In the genomic region with DNA sequence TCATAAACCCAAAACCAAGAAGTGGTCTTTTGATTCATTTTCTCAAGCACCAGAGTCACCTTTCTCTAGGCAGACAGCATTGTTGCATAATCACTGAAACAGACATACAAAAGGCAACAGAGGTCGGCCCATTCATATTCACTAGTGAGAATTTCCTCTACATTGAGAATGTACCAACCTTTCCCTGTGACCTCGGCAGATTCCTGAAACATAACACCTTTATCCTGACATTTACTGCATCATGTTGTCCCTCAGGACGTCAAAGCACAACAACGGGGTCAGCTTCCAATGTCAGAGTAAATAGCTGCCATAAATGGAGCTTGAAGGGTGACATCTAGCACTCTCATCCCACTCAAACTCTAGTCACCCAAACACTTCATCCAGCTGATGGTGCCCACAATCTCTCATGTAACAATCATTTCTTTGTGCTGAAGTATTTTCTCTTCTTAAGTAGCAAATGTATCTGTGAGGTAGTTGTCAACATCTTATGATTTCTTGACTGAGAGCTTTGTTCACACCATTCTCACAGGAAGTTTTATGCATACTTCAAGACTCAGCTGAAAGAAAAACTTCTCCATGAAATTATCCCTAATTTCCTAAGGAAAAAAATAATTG, we compare ENCODE assay signal across 16 cellular contexts.
"Had no signal": no experiment of that assay in that cellular context is flagged by ENCODE, and none has a peak within 500 bp of the region (broad histone marks: within the 10 kb centered on the region; RNA-seq: fewer than 3 reads in every experiment).

No MANE protein-coding gene starts in this region.

- H3K4me1 ChIP-seq: body of pancreas, left lung, prostate gland had no signal

- ATAC-seq: activated naive CD4-positive, alpha-beta T cell treated with anti-CD3 and anti-CD28 coated beads, Interleukin-2, amount 50 U/mL, for 72 hours; activated T-cell treated with anti-CD3 and anti-CD28 coated beads, Interleukin-2, amount 50 U/mL, for 4 hours; body of pancreas; effector memory CD8-positive, alpha-beta T cell; left lung; natural killer cell; sciatic nerve had no signal

- H3K9me3 ChIP-seq: body of pancreas, left lung, prostate gland had no signal

- H3K36me3 ChIP-seq: left lung, prostate gland had no signal

- H3K27ac ChIP-seq: body of pancreas, left lung, prostate gland had no signal

- DNase-seq: activated CD4-positive, alpha-beta memory T cell treated with anti-CD3 and anti-CD28 coated beads for 36 hours; activated CD4-positive, alpha-beta T cell treated with anti-CD3 and anti-CD28 coated beads for 1 hour; activated effector memory CD4-positive, alpha-beta T cell treated with anti-CD3 and anti-CD28 coated beads, Interleukin-2, amount 50 U/mL, for 16 hours; activated T-cell treated with anti-CD3 and anti-CD28 coated beads, Interleukin-2, amount 50 U/mL, for 4 hours; amniotic stem cell; body of pancreas; effector memory CD8-positive, alpha-beta T cell; erythroblast; left lung; natural killer cell; occipital lobe; stimulated activated CD4-positive, alpha-beta T cell treated with anti-CD3 and anti-CD28 coated beads, Interleukin-2, amount 100 ng/mL, for 24 hours; stimulated activated naive CD4-positive, alpha-beta T cell treated with Interleukin-2 at 50 U/mL for 16 hours had no signal

- H3K27me3 ChIP-seq: body of pancreas, left lung had no signal

- H3K4me3 ChIP-seq: body of pancreas, left lung, prostate gland had no signal
